In the genomic region with DNA sequence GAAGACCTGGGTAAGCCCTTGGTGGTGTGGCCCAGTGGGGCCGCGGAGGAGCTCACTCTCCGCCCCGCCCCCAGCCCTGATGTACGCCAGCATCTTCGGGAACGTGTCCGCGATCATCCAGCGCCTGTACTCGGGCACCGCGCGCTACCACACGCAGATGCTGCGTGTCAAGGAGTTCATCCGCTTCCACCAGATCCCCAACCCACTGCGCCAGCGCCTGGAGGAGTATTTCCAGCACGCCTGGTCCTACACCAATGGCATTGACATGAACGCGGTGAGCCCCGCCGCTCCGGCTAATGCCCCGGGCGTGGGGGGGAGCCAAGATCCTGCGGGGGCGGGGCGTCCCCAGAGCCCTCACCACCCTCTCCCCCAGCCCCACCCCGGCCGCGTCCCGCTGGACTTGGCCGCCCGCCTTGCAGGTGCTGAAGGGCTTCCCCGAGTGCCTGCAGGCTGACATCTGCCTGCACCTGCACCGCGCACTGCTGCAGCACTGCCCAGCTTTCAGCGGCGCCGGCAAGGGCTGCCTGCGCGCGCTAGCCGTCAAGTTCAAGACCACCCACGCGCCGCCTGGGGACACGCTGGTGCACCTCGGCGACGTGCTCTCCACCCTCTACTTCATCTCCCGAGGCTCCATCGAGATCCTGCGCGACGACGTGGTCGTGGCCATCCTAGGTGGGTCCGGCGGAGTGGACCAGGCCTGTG, we compare ENCODE assay signal across 13 cellular contexts. TPM values are rescaled to one million over a fixed set of nuclear protein-coding genes. Genes with fewer than 3 reads are reported as not detected.
A peak's percentile ranks its signal among the peaks of the same experiment; 100 is the strongest.
DNase-seq lines count a peak whose midpoint lies in the region; ATAC-seq and TF ChIP-seq lines count a peak whose summit lies in the region.
"Had no signal": no experiment of that assay in that cellular context is flagged by ENCODE, and none has a peak within 500 bp of the region (broad histone marks: within the 10 kb centered on the region; RNA-seq: fewer than 3 reads in every experiment).

No MANE protein-coding gene starts in this region.

- H3K4me3 ChIP-seq in retinal pigment epithelial cell (ENCODE audit: low read length), result peak overlapping the region; percentile 10
- H3K4me3 ChIP-seq in uterus, result no peak overlapping the region
- H3K4me3 ChIP-seq: right lobe of liver had no signal

- H3K27ac ChIP-seq in uterus, result no peak overlapping the region
- H3K27ac ChIP-seq: HL-60, right lobe of liver, WERI-Rb-1 had no signal

- peaks cover 0 to 10% of the 10 kb centered on the region in 2 donors for H3K27me3 ChIP-seq in uterus

- H3K36me3 ChIP-seq in uterus, result no peaks in the 10 kb centered on the region
- H3K36me3 ChIP-seq: right lobe of liver had no signal

- ATAC-seq in esophagus mucosa (peak; percentile 20), HG03135 (IDR thresholded peaks at IDR 0.05; ENCODE audit: unreplicated experiment) (no peak)
- ATAC-seq: right lobe of liver had no signal

- TF ChIP-seq CTCF in retinal pigment epithelial cell (conservative IDR thresholded peaks at IDR 0.05; ENCODE audit: low read depth, low read length), result no peak
- TF ChIP-seq CTCF in uterus (IDR thresholded peaks at IDR 0.05), result no peak

- TF ChIP-seq POLR2A in uterus (IDR thresholded peaks at IDR 0.05), result no peak

- H3K4me1 ChIP-seq in uterus, result peaks cover 0 to 8% of the 10 kb centered on the region in 2 donors
- H3K4me1 ChIP-seq: right lobe of liver had no signal

- H3K9me3 ChIP-seq in uterus, result no peaks in the 10 kb centered on the region
- H3K9me3 ChIP-seq: right lobe of liver had no signal

- intact Hi-C loops in uterus (cut with DNase I; ENCODE audit: low total_unique reads), result no loop called here

- peak; percentile 18 to 60 for DNase-seq in NCI-H187 (lab: John Stamatoyannopoulos, UW)
- no peak for DNase-seq in NCI-H187 treated with DMSO at 0.1 percent for 48 hours (lab: John Stamatoyannopoulos, UW)
- peak; percentile 47 to 56 for DNase-seq in SHP77 (lab: John Stamatoyannopoulos, UW)
- no peak for DNase-seq in retinal pigment epithelial cell (ENCODE audit: low read depth)
- DNase-seq in SIG-M5 treated with dmso at 0.1 percent for 504 hours (lab: John Stamatoyannopoulos, UW; ENCODE audit: unreplicated experiment), result no peak
- DNase-seq in uterus, result no peak
- DNase-seq: immature natural killer cell had no signal

RNA-seq across cellular contexts. Expression of gene DCAF7, which starts 12.1 kb away (rescaled TPM):
- total RNA-seq in esophagus mucosa (38.4 TPM), uterus (10 to 100 TPM in 3 of 4 donors, 1 to 10 TPM in 1; 5.6 to 51.1 (median 25.1) TPM)

RNA-seq across cellular contexts. Expression of gene KCNH6, which starts 15.0 kb away (rescaled TPM):
- total RNA-seq in esophagus mucosa (not detected), uterus (not detected)
- total RNA-seq: A172, right lobe of liver had no signal

Comparison
In these comparisons a context has a peak if more than half of its experiments do, and no peak if none do; other contexts are left out.
1. DNase-seq: peak in NCI-H187 (2 of 2) and SHP77 (2 of 2); none in NCI-H187 treated with DMSO at 0.1 percent for 48 hours (single experiment), retinal pigment epithelial cell (single experiment), SIG-M5 treated with dmso at 0.1 percent for 504 hours (single experiment) and uterus (0 of 2).